In the genomic region with DNA sequence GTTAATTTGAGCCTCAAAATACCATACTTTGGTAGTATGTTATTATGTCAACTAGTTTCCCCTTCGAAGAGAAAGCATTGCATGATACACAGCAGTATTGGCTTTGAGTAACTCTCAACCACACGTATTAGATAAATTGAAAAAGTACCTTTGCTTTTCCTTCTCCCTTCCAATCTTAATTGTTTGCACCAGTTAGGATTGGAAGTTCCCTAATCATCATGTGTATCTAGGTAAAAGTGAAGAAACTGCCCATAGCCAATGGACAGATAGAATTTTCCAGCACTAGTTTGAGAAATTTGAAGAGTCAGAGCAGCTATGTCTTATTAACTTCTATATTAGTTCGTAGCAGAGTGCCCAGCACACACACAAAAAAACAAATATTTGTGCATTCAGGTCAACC, we compare ENCODE assay signal across 2 cellular contexts.
TF ChIP-seq lines count a peak whose summit lies in the region.

No MANE protein-coding gene starts in this region.

TF ChIP-seq in SK-N-SH, 30 proteins besides CTCF, POLR2A, EP300 and RAD21:
- TF ChIP-seq, protein P1, sequence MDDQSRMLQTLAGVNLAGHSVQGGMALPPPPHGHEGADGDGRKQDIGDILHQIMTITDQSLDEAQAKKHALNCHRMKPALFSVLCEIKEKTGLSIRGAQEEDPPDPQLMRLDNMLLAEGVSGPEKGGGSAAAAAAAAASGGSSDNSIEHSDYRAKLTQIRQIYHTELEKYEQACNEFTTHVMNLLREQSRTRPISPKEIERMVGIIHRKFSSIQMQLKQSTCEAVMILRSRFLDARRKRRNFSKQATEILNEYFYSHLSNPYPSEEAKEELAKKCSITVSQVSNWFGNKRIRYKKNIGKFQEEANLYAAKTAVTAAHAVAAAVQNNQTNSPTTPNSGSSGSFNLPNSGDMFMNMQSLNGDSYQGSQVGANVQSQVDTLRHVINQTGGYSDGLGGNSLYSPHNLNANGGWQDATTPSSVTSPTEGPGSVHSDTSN (IDR thresholded peaks at IDR 0.05), result no peak
- TF ChIP-seq RCOR1 (IDR thresholded peaks at IDR 0.05; ENCODE audit: low read length), result no peak
- TF ChIP-seq YY1 (IDR thresholded peaks at IDR 0.05; ENCODE audit: low read depth), result no peak
- no peak for TF ChIP-seq GATA2 (CRISPR knock-in tag; IDR thresholded peaks at IDR 0.05)
- TF ChIP-seq CHD2 (IDR thresholded peaks at IDR 0.05; ENCODE audit: low read length, partially characterized antibody), result no peak
- TF ChIP-seq, protein P2, sequence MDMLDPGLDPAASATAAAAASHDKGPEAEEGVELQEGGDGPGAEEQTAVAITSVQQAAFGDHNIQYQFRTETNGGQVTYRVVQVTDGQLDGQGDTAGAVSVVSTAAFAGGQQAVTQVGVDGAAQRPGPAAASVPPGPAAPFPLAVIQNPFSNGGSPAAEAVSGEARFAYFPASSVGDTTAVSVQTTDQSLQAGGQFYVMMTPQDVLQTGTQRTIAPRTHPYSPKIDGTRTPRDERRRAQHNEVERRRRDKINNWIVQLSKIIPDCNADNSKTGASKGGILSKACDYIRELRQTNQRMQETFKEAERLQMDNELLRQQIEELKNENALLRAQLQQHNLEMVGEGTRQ (IDR thresholded peaks at IDR 0.05; ENCODE audit: borderline replicate concordance, low read depth, low read length), result no peak
- 0 out of 2 replicates have a peak, but pooled peaks have one; percentile 48 for TF ChIP-seq RFX5 (IDR thresholded peaks at IDR 0.05; ENCODE audit: low read length)
- TF ChIP-seq, protein P3, sequence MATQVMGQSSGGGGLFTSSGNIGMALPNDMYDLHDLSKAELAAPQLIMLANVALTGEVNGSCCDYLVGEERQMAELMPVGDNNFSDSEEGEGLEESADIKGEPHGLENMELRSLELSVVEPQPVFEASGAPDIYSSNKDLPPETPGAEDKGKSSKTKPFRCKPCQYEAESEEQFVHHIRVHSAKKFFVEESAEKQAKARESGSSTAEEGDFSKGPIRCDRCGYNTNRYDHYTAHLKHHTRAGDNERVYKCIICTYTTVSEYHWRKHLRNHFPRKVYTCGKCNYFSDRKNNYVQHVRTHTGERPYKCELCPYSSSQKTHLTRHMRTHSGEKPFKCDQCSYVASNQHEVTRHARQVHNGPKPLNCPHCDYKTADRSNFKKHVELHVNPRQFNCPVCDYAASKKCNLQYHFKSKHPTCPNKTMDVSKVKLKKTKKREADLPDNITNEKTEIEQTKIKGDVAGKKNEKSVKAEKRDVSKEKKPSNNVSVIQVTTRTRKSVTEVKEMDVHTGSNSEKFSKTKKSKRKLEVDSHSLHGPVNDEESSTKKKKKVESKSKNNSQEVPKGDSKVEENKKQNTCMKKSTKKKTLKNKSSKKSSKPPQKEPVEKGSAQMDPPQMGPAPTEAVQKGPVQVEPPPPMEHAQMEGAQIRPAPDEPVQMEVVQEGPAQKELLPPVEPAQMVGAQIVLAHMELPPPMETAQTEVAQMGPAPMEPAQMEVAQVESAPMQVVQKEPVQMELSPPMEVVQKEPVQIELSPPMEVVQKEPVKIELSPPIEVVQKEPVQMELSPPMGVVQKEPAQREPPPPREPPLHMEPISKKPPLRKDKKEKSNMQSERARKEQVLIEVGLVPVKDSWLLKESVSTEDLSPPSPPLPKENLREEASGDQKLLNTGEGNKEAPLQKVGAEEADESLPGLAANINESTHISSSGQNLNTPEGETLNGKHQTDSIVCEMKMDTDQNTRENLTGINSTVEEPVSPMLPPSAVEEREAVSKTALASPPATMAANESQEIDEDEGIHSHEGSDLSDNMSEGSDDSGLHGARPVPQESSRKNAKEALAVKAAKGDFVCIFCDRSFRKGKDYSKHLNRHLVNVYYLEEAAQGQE (IDR thresholded peaks at IDR 0.05; ENCODE audit: low read depth, low read length), result no peak

TF ChIP-seq in GM12878, 131 proteins besides CTCF, POLR2A, EP300 and RAD21:
- TF ChIP-seq, protein P4, sequence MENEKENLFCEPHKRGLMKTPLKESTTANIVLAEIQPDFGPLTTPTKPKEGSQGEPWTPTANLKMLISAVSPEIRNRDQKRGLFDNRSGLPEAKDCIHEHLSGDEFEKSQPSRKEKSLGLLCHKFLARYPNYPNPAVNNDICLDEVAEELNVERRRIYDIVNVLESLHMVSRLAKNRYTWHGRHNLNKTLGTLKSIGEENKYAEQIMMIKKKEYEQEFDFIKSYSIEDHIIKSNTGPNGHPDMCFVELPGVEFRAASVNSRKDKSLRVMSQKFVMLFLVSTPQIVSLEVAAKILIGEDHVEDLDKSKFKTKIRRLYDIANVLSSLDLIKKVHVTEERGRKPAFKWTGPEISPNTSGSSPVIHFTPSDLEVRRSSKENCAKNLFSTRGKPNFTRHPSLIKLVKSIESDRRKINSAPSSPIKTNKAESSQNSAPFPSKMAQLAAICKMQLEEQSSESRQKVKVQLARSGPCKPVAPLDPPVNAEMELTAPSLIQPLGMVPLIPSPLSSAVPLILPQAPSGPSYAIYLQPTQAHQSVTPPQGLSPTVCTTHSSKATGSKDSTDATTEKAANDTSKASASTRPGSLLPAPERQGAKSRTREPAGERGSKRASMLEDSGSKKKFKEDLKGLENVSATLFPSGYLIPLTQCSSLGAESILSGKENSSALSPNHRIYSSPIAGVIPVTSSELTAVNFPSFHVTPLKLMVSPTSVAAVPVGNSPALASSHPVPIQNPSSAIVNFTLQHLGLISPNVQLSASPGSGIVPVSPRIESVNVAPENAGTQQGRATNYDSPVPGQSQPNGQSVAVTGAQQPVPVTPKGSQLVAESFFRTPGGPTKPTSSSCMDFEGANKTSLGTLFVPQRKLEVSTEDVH (IDR thresholded peaks at IDR 0.05; ENCODE audit: low read depth, partially characterized antibody), result no peak
- peak; percentile 63 for TF ChIP-seq RFX5 (IDR thresholded peaks at IDR 0.05; ENCODE audit: low read depth, low read length)
